ENCODE assay signal across 1 cellular context in genomic region chr18:3902676-3903075, GRCh38.
TF ChIP-seq lines count a peak whose summit lies in the region.

No MANE protein-coding gene starts in this region.

TF ChIP-seq in A549, 52 proteins besides CTCF, POLR2A, EP300 and RAD21:
- TF ChIP-seq USF2 (IDR thresholded peaks at IDR 0.05) (no peak), HOXA7 (CRISPR knock-in tag; IDR thresholded peaks at IDR 0.05) (no peak), ATOH8 (CRISPR knock-in tag; IDR thresholded peaks at IDR 0.05; ENCODE audit: low read depth) (no peak), NR3C1 (IDR thresholded peaks at IDR 0.05) (no peak), MAX (IDR thresholded peaks at IDR 0.05) (no peak), ZSCAN20 (CRISPR knock-in tag; IDR thresholded peaks at IDR 0.05) (no peak), GATA3 (IDR thresholded peaks at IDR 0.05; ENCODE audit: borderline replicate concordance) (no peak), HOXB5 (CRISPR knock-in tag; IDR thresholded peaks at IDR 0.05) (no peak), RARB (CRISPR knock-in tag; IDR thresholded peaks at IDR 0.05) (no peak), CHD2 (IDR thresholded peaks at IDR 0.05; ENCODE audit: low read length, partially characterized antibody) (no peak), CEBPB (IDR thresholded peaks at IDR 0.05) (no peak), RNF2 (IDR thresholded peaks at IDR 0.05; ENCODE audit: borderline replicate concordance, low read depth) (no peak), FOXS1 (CRISPR knock-in tag; IDR thresholded peaks at IDR 0.05) (no peak), FOSB (CRISPR knock-in tag; IDR thresholded peaks at IDR 0.05) (no peak), RCOR1 (IDR thresholded peaks at IDR 0.05; ENCODE audit: low read depth, low read length) (no peak), CBX8 (IDR thresholded peaks at IDR 0.05) (no peak), ZNF302 (CRISPR knock-in tag; IDR thresholded peaks at IDR 0.05) (no peak), REST (IDR thresholded peaks at IDR 0.05) (no peak), ELK1 (IDR thresholded peaks at IDR 0.05; ENCODE audit: low read depth, low read length) (no peak), NPAS2 (CRISPR knock-in tag; IDR thresholded peaks at IDR 0.05; ENCODE audit: borderline replicate concordance) (no peak)
